ENCODE assay signal across 5 cellular contexts in genomic region chr16:82819286-82819685, GRCh38.
"Had no signal": no experiment of that assay in that cellular context is flagged by ENCODE, and none has a peak within 500 bp of the region (broad histone marks: within the 10 kb centered on the region; RNA-seq: fewer than 3 reads in every experiment).

No MANE protein-coding gene starts in this region.

- H3K4me3 ChIP-seq: K562 had no signal

- ATAC-seq: K562 had no signal

- DNase-seq: GOT3, H7, HCEC 1CT, IMR-90 had no signal
